In the genomic region with DNA sequence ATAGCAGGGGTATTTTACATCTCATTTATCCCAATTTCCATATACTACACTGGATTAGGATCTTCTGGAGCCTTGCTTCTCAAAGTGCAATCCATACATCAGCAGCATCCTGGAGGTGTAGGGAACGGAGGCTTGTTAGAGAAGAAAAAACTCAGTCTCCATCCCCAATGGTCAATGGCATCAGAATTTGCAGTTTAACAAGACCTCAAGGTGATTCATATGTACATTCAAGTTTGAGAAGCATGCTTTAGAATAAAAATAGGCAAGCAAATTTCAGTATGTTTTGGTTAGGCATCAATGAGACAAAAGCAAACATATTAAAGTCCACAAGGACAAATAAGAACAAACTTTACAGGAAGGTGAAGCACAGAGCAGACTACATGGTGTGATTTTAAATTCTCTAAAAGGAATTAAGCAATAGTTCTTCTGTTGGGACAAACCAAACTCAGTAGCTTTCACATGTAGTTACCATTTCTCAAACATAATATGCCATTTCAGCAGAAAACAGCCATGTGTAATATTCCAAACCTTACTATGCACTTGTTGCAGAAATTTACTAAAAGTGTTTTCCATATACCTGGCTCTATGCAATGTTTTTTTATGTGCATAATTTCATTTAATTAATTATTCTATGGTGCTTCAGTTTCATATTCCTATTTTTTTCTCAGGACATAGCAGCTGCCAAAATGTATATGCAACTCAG, we compare ENCODE assay signal across 26 cellular contexts.
"Had no signal": no experiment of that assay in that cellular context is flagged by ENCODE, and none has a peak within 500 bp of the region (broad histone marks: within the 10 kb centered on the region; RNA-seq: fewer than 3 reads in every experiment).

No MANE protein-coding gene starts in this region.

- H3K4me2 ChIP-seq: neural progenitor cell, smooth muscle cell had no signal

- H3K27me3 ChIP-seq: left lung, neural progenitor cell, sigmoid colon, transverse colon had no signal

- H3K4me3 ChIP-seq: left lung, neural progenitor cell, sigmoid colon, smooth muscle cell, transverse colon had no signal

- H3K9me3 ChIP-seq: left lung, sigmoid colon, transverse colon had no signal

- H3K4me1 ChIP-seq: left lung, neural progenitor cell, sigmoid colon, transverse colon had no signal

- H3K36me3 ChIP-seq: left lung, neural progenitor cell, sigmoid colon, transverse colon had no signal

- ATAC-seq: activated CD8-positive, alpha-beta memory T cell treated with anti-CD3 and anti-CD28 coated beads, Interleukin-2, amount 10 ng/mL, durations not matched to agents 7 days and 5 days; activated CD8-positive, alpha-beta T cell treated with anti-CD3 and anti-CD28 coated beads for 36 hours; activated naive CD8-positive, alpha-beta T cell treated with anti-CD3 and anti-CD28 coated beads, Interleukin-2, amount 50 U/mL, for 24 hours; esophagus mucosa; left lung; naive thymus-derived CD8-positive, alpha-beta T cell; stimulated activated memory B cell treated with anti-CD40 and anti-IgM and Interleukin-4, amounts not matched to agents 10 μg/mL and 1 μg/mL and 100 μg/mL, for 72 hours had no signal

- H3K9ac ChIP-seq: neural progenitor cell had no signal

- H3K27me3 Mint-ChIP-seq: stimulated activated memory B cell treated with anti-CD40 and anti-IgM and Interleukin-4, amounts not matched to agents 10 μg/mL and 1 μg/mL and 100 μg/mL, for 72 hours had no signal

- H2AFZ ChIP-seq: neural progenitor cell had no signal

- H3K27ac ChIP-seq: left lung, neural progenitor cell, sigmoid colon, transverse colon had no signal

- H3K4me1 Mint-ChIP-seq: activated CD8-positive, alpha-beta memory T cell treated with anti-CD3 and anti-CD28 coated beads, Interleukin-2, amount 10 ng/mL, durations not matched to agents 7 days and 5 days; activated naive CD8-positive, alpha-beta T cell treated with anti-CD3 and anti-CD28 coated beads, Interleukin-2, amount 50 U/mL, for 24 hours; immature natural killer cell; naive thymus-derived CD8-positive, alpha-beta T cell; stimulated activated memory B cell treated with anti-CD40 and anti-IgM and Interleukin-4, amounts not matched to agents 10 μg/mL and 1 μg/mL and 100 μg/mL, for 72 hours had no signal

- H3K27ac Mint-ChIP-seq: activated CD8-positive, alpha-beta memory T cell treated with anti-CD3 and anti-CD28 coated beads, Interleukin-2, amount 10 ng/mL, durations not matched to agents 7 days and 5 days; activated CD8-positive, alpha-beta T cell treated with anti-CD3 and anti-CD28 coated beads for 36 hours; activated naive CD8-positive, alpha-beta T cell treated with anti-CD3 and anti-CD28 coated beads, Interleukin-2, amount 50 U/mL, for 24 hours; immature natural killer cell; mesothelial cell of epicardium; naive thymus-derived CD8-positive, alpha-beta T cell; neural progenitor cell; stimulated activated memory B cell treated with anti-CD40 and anti-IgM and Interleukin-4, amounts not matched to agents 10 μg/mL and 1 μg/mL and 100 μg/mL, for 72 hours had no signal

- DNase-seq: activated CD4-positive, alpha-beta T cell treated with anti-CD3 and anti-CD28 coated beads for 4 hours; activated CD4-positive, CD25-positive, alpha-beta regulatory T cell; activated CD8-positive, alpha-beta memory T cell treated with anti-CD3 and anti-CD28 coated beads, Interleukin-2, amount 10 ng/mL, durations not matched to agents 7 days and 5 days; activated CD8-positive, alpha-beta T cell treated with anti-CD3 and anti-CD28 coated beads for 36 hours; activated gamma-delta T cell; activated naive CD4-positive, alpha-beta T cell treated with anti-CD3 and anti-CD28 coated beads, Interleukin-2, amount 50 U/mL, for 16 hours; activated naive CD8-positive, alpha-beta T cell treated with anti-CD3 and anti-CD28 coated beads, Interleukin-2, amount 50 U/mL, for 24 hours; activated T-cell treated with anti-CD3 and anti-CD28 coated beads for 4 hours; central memory CD4-positive, alpha-beta T cell; dermis blood vessel endothelial cell; effector memory CD4-positive, alpha-beta T cell; foreskin melanocyte; immature natural killer cell; left lung; naive thymus-derived CD8-positive, alpha-beta T cell; posterior cingulate gyrus; sigmoid colon; stimulated activated CD4-positive, alpha-beta T cell treated with anti-CD3 and anti-CD28 coated beads, Interleukin-15, amount 100 ng/mL, for 24 hours; T1000; transverse colon had no signal

- H3K9me3 Mint-ChIP-seq: activated CD8-positive, alpha-beta T cell treated with anti-CD3 and anti-CD28 coated beads for 36 hours; activated naive CD8-positive, alpha-beta T cell treated with anti-CD3 and anti-CD28 coated beads, Interleukin-2, amount 50 U/mL, for 24 hours had no signal

- H3K36me3 Mint-ChIP-seq: activated CD8-positive, alpha-beta memory T cell treated with anti-CD3 and anti-CD28 coated beads, Interleukin-2, amount 10 ng/mL, durations not matched to agents 7 days and 5 days; immature natural killer cell; naive thymus-derived CD8-positive, alpha-beta T cell; neural progenitor cell; stimulated activated memory B cell treated with anti-CD40 and anti-IgM and Interleukin-4, amounts not matched to agents 10 μg/mL and 1 μg/mL and 100 μg/mL, for 72 hours had no signal

- FAIRE-seq: endothelial cell of umbilical vein had no signal

- H3K4me3 Mint-ChIP-seq: activated CD8-positive, alpha-beta memory T cell treated with anti-CD3 and anti-CD28 coated beads, Interleukin-2, amount 10 ng/mL, durations not matched to agents 7 days and 5 days; activated CD8-positive, alpha-beta T cell treated with anti-CD3 and anti-CD28 coated beads for 36 hours; activated naive CD8-positive, alpha-beta T cell treated with anti-CD3 and anti-CD28 coated beads, Interleukin-2, amount 50 U/mL, for 24 hours; immature natural killer cell; mesothelial cell of epicardium; naive thymus-derived CD8-positive, alpha-beta T cell; neural progenitor cell; stimulated activated memory B cell treated with anti-CD40 and anti-IgM and Interleukin-4, amounts not matched to agents 10 μg/mL and 1 μg/mL and 100 μg/mL, for 72 hours had no signal
